8 cellular contexts compared by ENCODE assay signal in the genomic region with DNA sequence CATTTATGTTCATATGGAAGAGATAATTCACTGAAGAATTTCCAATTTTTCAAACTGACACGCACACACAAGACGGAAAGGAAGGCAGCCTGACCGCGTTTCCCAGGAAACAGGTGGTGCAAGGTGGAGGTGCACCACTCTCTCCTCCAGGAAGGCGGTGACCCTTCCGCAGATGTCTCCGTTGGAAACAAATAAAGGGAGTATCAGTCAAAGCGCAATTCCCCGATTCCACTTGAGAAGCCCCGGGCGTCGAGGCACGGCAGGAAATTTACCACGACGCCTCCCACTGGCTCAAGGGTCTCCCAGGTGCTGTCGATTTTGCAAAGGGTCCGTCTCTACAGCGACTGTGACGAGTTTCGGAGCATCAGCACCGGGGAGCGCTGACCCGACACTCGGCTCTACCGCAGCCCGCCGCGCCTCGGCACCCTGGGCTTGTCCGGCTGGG. TPM values are rescaled to one million over a fixed set of nuclear protein-coding genes. Genes with fewer than 3 reads are reported as not detected.
DNase-seq lines count a peak whose midpoint lies in the region; ATAC-seq, FAIRE-seq and TF ChIP-seq lines count a peak whose summit lies in the region.

No MANE protein-coding gene starts in this region.

- no peak for TF ChIP-seq CTCF in kidney epithelial cell (IDR thresholded peaks at IDR 0.05; ENCODE audit: insufficient read depth, low read length, poor library complexity, severe bottlenecking)

- peaks cover 0 to 48% (median 40%) of the 10 kb centered on the region in 11 experiments; a peak in 18 of 22 replicates for H3K9me3 ChIP-seq in BLaER1 treated with 17β-estradiol and CSF1 and Interleukin-3, amounts not matched to agents 10 nM and 100 nM (replicated peaks in 1 of 11)
- H3K9me3 ChIP-seq in thymus (ENCODE audit: control insufficient read depth): peaks cover 1% of the 10 kb centered on the region

- peaks cover 30% of the 10 kb centered on the region for H3K4me1 Mint-ChIP-seq in activated naive CD8-positive, alpha-beta T cell treated with anti-CD3 and anti-CD28 coated beads, Interleukin-2, amount 50 U/mL, for 24 hours

- H3K4me1 ChIP-seq in BLaER1 treated with 17β-estradiol and CSF1 and Interleukin-3, amounts not matched to agents 10 nM and 100 nM: peaks cover 8 to 21% (median 15%) of the 10 kb centered on the region in 10 experiments
- peaks cover 11% of the 10 kb centered on the region for H3K4me1 ChIP-seq in thymus (ENCODE audit: control insufficient read depth, insufficient read depth, low read length)

- H3K27me3 Mint-ChIP-seq in activated naive CD8-positive, alpha-beta T cell treated with anti-CD3 and anti-CD28 coated beads, Interleukin-2, amount 50 U/mL, for 24 hours: peaks cover 21% of the 10 kb centered on the region

- peak overlapping the region; percentile 43 to 94 (median 87); a peak in 20 of 22 replicates for H3K9ac ChIP-seq in BLaER1 treated with 17β-estradiol and CSF1 and Interleukin-3, amounts not matched to agents 10 nM and 100 nM

- 4% methylated on average over 30 of the region's 30 CpGs for WGBS in thymus

- FAIRE-seq in HTR-8/SVneo (lab: Jason Lieb, UNC): no peak
- no peak for FAIRE-seq in RCC 7860 (lab: Jason Lieb, UNC)

- CTCF ChIA-PET in HEK293T (lab: Yijun Ruan, JAX): interaction anchor here (0.6 kb wide), 1 partner anchor 86 kb away, joined by 3 read pairs; no protein-coding TSS in a partner anchor

- ATAC-seq in activated naive CD8-positive, alpha-beta T cell treated with anti-CD3 and anti-CD28 coated beads, Interleukin-2, amount 50 U/mL, for 24 hours: no peak
- no peak for ATAC-seq in GM18907 (IDR thresholded peaks at IDR 0.05; ENCODE audit: unreplicated experiment)

- DNase-seq in HEK293T (ENCODE audit: extremely low spot score) (no peak), kidney epithelial cell (ENCODE audit: low read depth) (no peak), HTR-8/SVneo (ENCODE audit: insufficient read length, low spot score) (no peak), RCC 7860 (ENCODE audit: low spot score) (no peak)
- peak; percentile 5 for DNase-seq in activated naive CD8-positive, alpha-beta T cell treated with anti-CD3 and anti-CD28 coated beads, Interleukin-2, amount 50 U/mL, for 24 hours

- no peaks in the 10 kb centered on the region for H4K20me1 ChIP-seq in BLaER1 treated with 17β-estradiol and CSF1 and Interleukin-3, amounts not matched to agents 10 nM and 100 nM

- POLR2A ChIA-PET in HEK293T (lab: Yijun Ruan, JAX): no interaction called here

- peak overlapping the region; percentile 76 for H3K4me3 Mint-ChIP-seq in activated naive CD8-positive, alpha-beta T cell treated with anti-CD3 and anti-CD28 coated beads, Interleukin-2, amount 50 U/mL, for 24 hours

- H3K36me3 ChIP-seq in BLaER1 treated with 17β-estradiol and CSF1 and Interleukin-3, amounts not matched to agents 10 nM and 100 nM: peaks cover 0 to 27% (median 18%) of the 10 kb centered on the region in 11 experiments; a peak in 14 of 22 replicates
- H3K36me3 ChIP-seq in kidney epithelial cell (ENCODE audit: control insufficient read depth, insufficient read depth, low read length) (no peaks in the 10 kb centered on the region), thymus (ENCODE audit: control insufficient read depth, insufficient read depth) (no peaks in the 10 kb centered on the region)

- peak overlapping the region; percentile 47 for H3K27ac Mint-ChIP-seq in activated naive CD8-positive, alpha-beta T cell treated with anti-CD3 and anti-CD28 coated beads, Interleukin-2, amount 50 U/mL, for 24 hours

- H3K9me3 Mint-ChIP-seq in activated naive CD8-positive, alpha-beta T cell treated with anti-CD3 and anti-CD28 coated beads, Interleukin-2, amount 50 U/mL, for 24 hours: peaks cover 31% of the 10 kb centered on the region

- peak overlapping the region; percentile 64 to 83 (median 76) for H3K4me3 ChIP-seq in BLaER1 treated with 17β-estradiol and CSF1 and Interleukin-3, amounts not matched to agents 10 nM and 100 nM
- H3K4me3 ChIP-seq in kidney epithelial cell (ENCODE audit: low read depth, low read length) (peak overlapping the region; percentile 61), thymus (ENCODE audit: low read length) (peak overlapping the region; percentile 80)

- peaks cover 20% of the 10 kb centered on the region for H3K36me3 Mint-ChIP-seq in activated naive CD8-positive, alpha-beta T cell treated with anti-CD3 and anti-CD28 coated beads, Interleukin-2, amount 50 U/mL, for 24 hours (ENCODE audit: low read depth)

- H3K4me2 ChIP-seq in BLaER1 treated with 17β-estradiol and CSF1 and Interleukin-3, amounts not matched to agents 10 nM and 100 nM: peak overlapping the region; percentile 74 to 94 (median 88)

- H3K27me3 ChIP-seq in BLaER1 treated with 17β-estradiol and CSF1 and Interleukin-3, amounts not matched to agents 10 nM and 100 nM: peaks cover 9 to 17% (median 14%) of the 10 kb centered on the region in 11 experiments
- H3K27me3 ChIP-seq in kidney epithelial cell (ENCODE audit: control insufficient read depth, insufficient read depth, low read length): peaks cover 10% of the 10 kb centered on the region
- H3K27me3 ChIP-seq in thymus (ENCODE audit: control insufficient read depth, insufficient read depth): no peaks in the 10 kb centered on the region

- peak overlapping the region in 8 of 11 experiments; percentile 21 to 55 (median 44); a peak in 8 of 22 replicates for H3K27ac ChIP-seq in BLaER1 treated with 17β-estradiol and CSF1 and Interleukin-3, amounts not matched to agents 10 nM and 100 nM
- H3K27ac ChIP-seq in thymus (ENCODE audit: low read depth): peak overlapping the region; percentile 6

TF ChIP-seq in HEK293T, 16 proteins besides CTCF, POLR2A, EP300 and RAD21:
- no peak for TF ChIP-seq TARDBP (IDR thresholded peaks at IDR 0.05)
- TF ChIP-seq, protein P1, sequence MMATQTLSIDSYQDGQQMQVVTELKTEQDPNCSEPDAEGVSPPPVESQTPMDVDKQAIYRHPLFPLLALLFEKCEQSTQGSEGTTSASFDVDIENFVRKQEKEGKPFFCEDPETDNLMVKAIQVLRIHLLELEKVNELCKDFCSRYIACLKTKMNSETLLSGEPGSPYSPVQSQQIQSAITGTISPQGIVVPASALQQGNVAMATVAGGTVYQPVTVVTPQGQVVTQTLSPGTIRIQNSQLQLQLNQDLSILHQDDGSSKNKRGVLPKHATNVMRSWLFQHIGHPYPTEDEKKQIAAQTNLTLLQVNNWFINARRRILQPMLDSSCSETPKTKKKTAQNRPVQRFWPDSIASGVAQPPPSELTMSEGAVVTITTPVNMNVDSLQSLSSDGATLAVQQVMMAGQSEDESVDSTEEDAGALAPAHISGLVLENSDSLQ (IDR thresholded peaks at IDR 0.05): 0 out of 2 replicates have a peak, but pooled peaks have one; percentile 4

RNA-seq across cellular contexts. Expression of a gene that starts 0.8 kb away (rescaled TPM):
- total RNA-seq in kidney epithelial cell: 6.2 and 7.6 TPM in 2 replicates
- 12.6 TPM for polyA plus RNA-seq in thymus

RNA-seq across cellular contexts. Expression of a gene that starts 53.6 kb away (rescaled TPM):
- total RNA-seq in kidney epithelial cell: 3.4 and 5.5 TPM in 2 replicates
- 9.0 TPM for polyA plus RNA-seq in thymus
